In the genomic region with DNA sequence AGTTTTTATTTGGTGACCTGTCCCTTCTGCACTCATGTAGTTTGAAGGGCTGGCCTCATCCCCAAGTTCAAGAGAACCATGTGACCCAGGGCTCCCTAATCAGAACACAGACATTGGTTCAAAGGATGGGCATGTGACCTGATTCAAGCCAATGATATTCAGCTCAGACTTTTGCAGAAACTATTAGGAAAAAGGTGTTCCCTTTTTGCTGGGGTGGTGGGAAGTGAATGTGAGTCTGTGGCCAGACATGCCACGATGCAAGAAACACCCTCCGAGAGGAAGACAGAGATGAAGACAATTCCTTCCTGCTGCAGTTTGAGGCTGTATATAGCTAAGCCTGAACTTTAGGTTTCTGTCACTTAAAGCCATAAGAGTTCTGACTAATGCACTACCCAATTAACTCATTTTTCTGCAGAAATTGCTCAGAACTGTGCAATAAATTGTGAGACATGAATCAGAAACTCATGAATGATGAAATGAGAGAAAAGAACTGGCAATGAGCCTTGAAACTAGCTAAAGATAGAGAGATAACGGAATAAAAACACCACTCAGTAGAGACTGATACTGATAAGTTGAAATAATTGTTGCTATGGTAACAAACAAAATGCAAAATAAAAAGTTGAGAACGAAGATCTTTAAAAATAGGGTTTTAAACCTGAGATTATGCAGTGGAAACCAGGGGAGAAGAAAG, we compare ENCODE assay signal across 10 cellular contexts.
DNase-seq lines count a peak whose midpoint lies in the region; ATAC-seq and TF ChIP-seq lines count a peak whose summit lies in the region.
"Had no signal": no experiment of that assay in that cellular context is flagged by ENCODE, and none has a peak within 500 bp of the region (broad histone marks: within the 10 kb centered on the region; RNA-seq: fewer than 3 reads in every experiment).

No MANE protein-coding gene starts in this region.

- H3K27ac Mint-ChIP-seq in effector memory CD8-positive, alpha-beta T cell: peak overlapping the region in 1 of 2 donors; percentile 57

- H3K4me1 Mint-ChIP-seq in effector memory CD8-positive, alpha-beta T cell (ENCODE audit: low read depth in 2 of 2): peaks cover 6 to 8% of the 10 kb centered on the region in 2 donors

- DNase-seq in activated T-cell treated with anti-CD3 and anti-CD28 coated beads for 24 hours (ENCODE audit: low read depth): peak; percentile 42
- no peak for DNase-seq in activated T-cell treated with anti-CD3 and anti-CD28 coated beads for 4 hours
- DNase-seq in effector memory CD8-positive, alpha-beta T cell: no peak
- DNase-seq in stimulated activated CD8-positive, alpha-beta memory T cell treated with anti-CD3 and anti-CD28 coated beads, Interleukin-7, amount 100 ng/mL, for 48 hours (ENCODE audit: extremely low read depth in 1 of 2, low read depth in 1 of 2): peak; percentile 9 to 31
- DNase-seq in DMS79 (lab: John Stamatoyannopoulos, UW): no peak
- DNase-seq: C1 segment of cervical spinal cord, NCI-H774 had no signal

- ATAC-seq in SK-N-SH treated with all-trans-retinoic acid at 6 μM for 48 hours (peak; percentile 82), GM19023 (IDR thresholded peaks at IDR 0.05; ENCODE audit: unreplicated experiment) (no peak), HG02588 (IDR thresholded peaks at IDR 0.05; ENCODE audit: unreplicated experiment) (no peak)
- ATAC-seq in effector memory CD8-positive, alpha-beta T cell (replicated peaks): peak; percentile 52

- H3K9me3 Mint-ChIP-seq in effector memory CD8-positive, alpha-beta T cell: no peaks in the 10 kb centered on the region

- H3K27me3 Mint-ChIP-seq in effector memory CD8-positive, alpha-beta T cell: no peaks in the 10 kb centered on the region

- peak overlapping the region in 1 of 2 donors; percentile 16 for H3K4me3 Mint-ChIP-seq in effector memory CD8-positive, alpha-beta T cell

- no peaks in the 10 kb centered on the region for H3K36me3 Mint-ChIP-seq in effector memory CD8-positive, alpha-beta T cell (ENCODE audit: insufficient read depth)

TF ChIP-seq in SK-N-SH treated with all-trans-retinoic acid at 6 μM for 48 hours, 23 proteins besides CTCF, POLR2A, EP300 and RAD21:
- TF ChIP-seq SNAI2 (CRISPR knock-in tag; IDR thresholded peaks at IDR 0.05): no peak
- TF ChIP-seq, protein P1, sequence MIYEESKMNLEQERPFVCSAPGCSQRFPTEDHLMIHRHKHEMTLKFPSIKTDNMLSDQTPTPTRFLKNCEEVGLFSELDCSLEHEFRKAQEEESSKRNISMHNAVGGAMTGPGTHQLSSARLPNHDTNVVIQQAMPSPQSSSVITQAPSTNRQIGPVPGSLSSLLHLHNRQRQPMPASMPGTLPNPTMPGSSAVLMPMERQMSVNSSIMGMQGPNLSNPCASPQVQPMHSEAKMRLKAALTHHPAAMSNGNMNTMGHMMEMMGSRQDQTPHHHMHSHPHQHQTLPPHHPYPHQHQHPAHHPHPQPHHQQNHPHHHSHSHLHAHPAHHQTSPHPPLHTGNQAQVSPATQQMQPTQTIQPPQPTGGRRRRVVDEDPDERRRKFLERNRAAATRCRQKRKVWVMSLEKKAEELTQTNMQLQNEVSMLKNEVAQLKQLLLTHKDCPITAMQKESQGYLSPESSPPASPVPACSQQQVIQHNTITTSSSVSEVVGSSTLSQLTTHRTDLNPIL (CRISPR knock-in tag; IDR thresholded peaks at IDR 0.05; ENCODE audit: low read depth): no peak
- peak; percentile 94 for TF ChIP-seq ISL1 (CRISPR knock-in tag; IDR thresholded peaks at IDR 0.05)
- TF ChIP-seq ESRRG (CRISPR knock-in tag; IDR thresholded peaks at IDR 0.05): no peak
- no peak for TF ChIP-seq POU6F1 (CRISPR knock-in tag; IDR thresholded peaks at IDR 0.05; ENCODE audit: borderline replicate concordance, low read depth)

Comparison
In these comparisons a context has a peak if more than half of its experiments do, and no peak if none do; other contexts are left out.
1. DNase-seq: peak in activated T-cell treated with anti-CD3 and anti-CD28 coated beads for 24 hours (single experiment) and stimulated activated CD8-positive, alpha-beta memory T cell treated with anti-CD3 and anti-CD28 coated beads, Interleukin-7, amount 100 ng/mL, for 48 hours (2 of 2); none in activated T-cell treated with anti-CD3 and anti-CD28 coated beads for 4 hours (single experiment), effector memory CD8-positive, alpha-beta T cell (0 of 3) and DMS79 (single experiment).
2. ATAC-seq: peak in SK-N-SH treated with all-trans-retinoic acid at 6 μM for 48 hours (single experiment) and effector memory CD8-positive, alpha-beta T cell (single experiment); none in GM19023 (single experiment) and HG02588 (single experiment).